ENCODE assay signal across 8 cellular contexts in the genomic region with DNA sequence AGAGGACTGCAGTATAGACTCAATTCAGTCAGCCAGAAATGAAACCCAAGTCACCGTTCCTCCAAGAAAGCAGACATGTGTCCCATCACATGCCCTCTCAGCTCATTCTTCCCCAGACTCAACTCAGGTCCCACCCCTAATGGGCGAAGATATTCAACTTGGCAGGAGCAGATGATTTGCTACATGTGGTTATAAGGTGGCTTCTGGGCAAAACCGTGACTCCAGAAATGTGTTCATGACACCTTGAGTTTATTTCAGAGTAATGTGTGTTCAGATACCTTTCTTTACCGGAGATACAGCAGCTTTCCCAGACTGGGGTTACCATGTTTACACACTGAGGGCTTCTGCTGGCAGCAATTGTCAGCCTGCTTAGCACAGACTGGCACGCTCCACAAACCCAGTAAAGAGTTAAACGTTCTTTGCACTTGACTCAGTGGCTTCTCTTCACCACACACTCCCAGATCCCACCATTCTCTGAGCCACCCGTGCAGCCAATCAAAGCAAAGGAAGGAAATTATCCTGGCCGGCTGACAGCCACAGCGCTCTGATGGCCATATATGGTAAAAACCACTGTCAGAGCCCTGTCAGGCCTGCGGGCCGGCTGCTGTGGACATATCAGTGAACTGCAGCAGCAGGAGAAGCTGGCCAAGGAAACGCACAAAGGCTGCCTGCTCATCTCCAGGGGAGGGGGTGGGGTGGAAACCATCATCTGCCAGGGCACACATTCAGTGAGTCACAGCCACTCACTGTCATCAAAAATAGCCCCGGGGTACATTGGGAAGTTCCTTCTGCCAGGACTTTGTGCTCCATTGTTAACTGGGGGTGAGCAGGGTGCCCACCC. TPM values are rescaled to one million over a fixed set of nuclear protein-coding genes. Genes with fewer than 3 reads are reported as not detected.
DNase-seq lines count a peak whose midpoint lies in the region; ATAC-seq, FAIRE-seq and TF ChIP-seq lines count a peak whose summit lies in the region.

No MANE protein-coding gene starts in this region.

- under 1% methylated on average over 13 of the region's 13 CpGs for WGBS in A549 (ENCODE audit: missing lambda C conversion rate)
- 15 to 30% (median 25%) methylated on average over 13 of the region's 13 CpGs for WGBS in small intestine, 3 donors

- H3K4me2 ChIP-seq in A549, result peak overlapping the region; percentile 92

- POLR2A ChIA-PET in A549 (lab: Yijun Ruan, JAX), result interaction anchor here (0.5 to 2.5 kb wide), 5 partner anchors 26 to 159 kb away, joined by 3 to 8 read pairs (median 4); no protein-coding TSS in a partner anchor

- peak; percentile 40; a peak in 1 of 5 replicates for TF ChIP-seq EP300 in A549 (IDR thresholded peaks at IDR 0.05)

- peak overlapping the region; percentile 91 for H3K27ac ChIP-seq in A549
- peak overlapping the region; percentile 88 for H3K27ac ChIP-seq in VCaP
- peak overlapping the region; percentile 97 to 99 for H3K27ac ChIP-seq in breast epithelium
- peak overlapping the region; percentile 44 to 90 for H3K27ac ChIP-seq in small intestine (ENCODE audit: low read depth in 1 of 2, low read length in 1 of 2)

- TF ChIP-seq POLR2A in A549 (IDR thresholded peaks at IDR 0.05; ENCODE audit: low read length) (peak; percentile 13; the same call in 1 of the 2 replicates), GM18526 (IDR thresholded peaks at IDR 0.05; ENCODE audit: extremely low read depth, insufficient read length) (peak; percentile 47), breast epithelium (IDR thresholded peaks at IDR 0.05) (no peak)

- H3K36me3 ChIP-seq in breast epithelium, result no peaks in the 10 kb centered on the region
- no peaks in the 10 kb centered on the region for H3K36me3 ChIP-seq in small intestine (ENCODE audit: control insufficient read depth in 2 of 2, insufficient read depth in 2 of 2, low read length in 2 of 2)

- TF ChIP-seq RAD21 in A549 (conservative IDR thresholded peaks at IDR 0.05 in 1 of 2, IDR thresholded peaks at IDR 0.05 in 1 of 2), result peak in 1 of 2 experiments; percentile 23; a peak in 1 of 5 replicates

- H3K4me3 ChIP-seq in A549, result peak overlapping the region; percentile 37
- H3K4me3 ChIP-seq in breast epithelium, result peak overlapping the region in 2 of 3 donors; percentile 32 to 58
- H3K4me3 ChIP-seq in small intestine (ENCODE audit: low read depth in 1 of 2, low read length in 2 of 2), result no peak overlapping the region

- peaks cover 71% of the 10 kb centered on the region for H3K4me1 ChIP-seq in A549
- H3K4me1 ChIP-seq in breast epithelium, result peaks cover 13 to 43% of the 10 kb centered on the region in 2 donors
- peaks cover 0 to 12% of the 10 kb centered on the region in 2 donors for H3K4me1 ChIP-seq in small intestine (ENCODE audit: control insufficient read depth in 2 of 2, insufficient read depth in 1 of 2, low read depth in 1 of 2, low read length in 1 of 2)

- H3K27me3 ChIP-seq in breast epithelium (no peaks in the 10 kb centered on the region), small intestine (ENCODE audit: control insufficient read depth in 2 of 2, insufficient read depth in 2 of 2, low read length in 2 of 2) (no peaks in the 10 kb centered on the region)

- CTCF ChIA-PET in A549 (lab: Yijun Ruan, JAX), result interaction anchor here (0.6 to 13.5 kb wide), 12 partner anchors 11 to 142 kb away, joined by 3 to 127 read pairs (median 5); no protein-coding TSS in a partner anchor

- H3K9me3 ChIP-seq in A549 (no peaks in the 10 kb centered on the region), breast epithelium (no peaks in the 10 kb centered on the region), small intestine (ENCODE audit: control insufficient read depth, low read depth) (no peaks in the 10 kb centered on the region)

- intact Hi-C loops in breast epithelium (cut with DNase I; ENCODE audit: low total_unique reads), result no loop called here

- FAIRE-seq in A549 (lab: Jason Lieb, UNC), result no peak
- FAIRE-seq in small intestine (lab: Jason Lieb, UNC), result no peak

- TF ChIP-seq CTCF in A549 (IDR thresholded peaks at IDR 0.05) (no peak), VCaP (conservative IDR thresholded peaks at IDR 0.05) (peak; percentile 65), breast epithelium (IDR thresholded peaks at IDR 0.05) (peak; percentile 70 to 90 (median 71))

- ATAC-seq in A549 (peak; percentile 95 to 97), HG03097 (IDR thresholded peaks at IDR 0.05; ENCODE audit: low FRiP score, unreplicated experiment) (peak; percentile 46)

- peak; percentile 93 to 99 for DNase-seq in A549 (ENCODE audit: low read depth in 1 of 2, low spot score in 1 of 2)
- DNase-seq in NCI-H2171 (lab: John Stamatoyannopoulos, UW), result peak; percentile 88
- peak; percentile 94 to 99 for DNase-seq in breast epithelium (ENCODE audit: low spot score in 2 of 2)
- DNase-seq in iPS-NIHi7 (ENCODE audit: extremely low spot score), result peak; percentile 89
- peak; percentile 54 for DNase-seq in small intestine

TF ChIP-seq in A549, 52 proteins besides CTCF, POLR2A, EP300 and RAD21 (continues in another document):
- TF ChIP-seq NPAS2 (CRISPR knock-in tag; IDR thresholded peaks at IDR 0.05; ENCODE audit: borderline replicate concordance), result no peak
- peak; percentile 64; the same call in 1 of the 2 replicates for TF ChIP-seq HOXB13 (CRISPR knock-in tag; IDR thresholded peaks at IDR 0.05; ENCODE audit: low read depth)
- peak; percentile 96 for TF ChIP-seq ZFP36 (IDR thresholded peaks at IDR 0.05; ENCODE audit: borderline replicate concordance, partially characterized antibody)
- 0 out of 2 replicates have a peak, but pooled peaks have one; percentile 21 for TF ChIP-seq ZSCAN20 (CRISPR knock-in tag; IDR thresholded peaks at IDR 0.05)
- TF ChIP-seq, protein P1, sequence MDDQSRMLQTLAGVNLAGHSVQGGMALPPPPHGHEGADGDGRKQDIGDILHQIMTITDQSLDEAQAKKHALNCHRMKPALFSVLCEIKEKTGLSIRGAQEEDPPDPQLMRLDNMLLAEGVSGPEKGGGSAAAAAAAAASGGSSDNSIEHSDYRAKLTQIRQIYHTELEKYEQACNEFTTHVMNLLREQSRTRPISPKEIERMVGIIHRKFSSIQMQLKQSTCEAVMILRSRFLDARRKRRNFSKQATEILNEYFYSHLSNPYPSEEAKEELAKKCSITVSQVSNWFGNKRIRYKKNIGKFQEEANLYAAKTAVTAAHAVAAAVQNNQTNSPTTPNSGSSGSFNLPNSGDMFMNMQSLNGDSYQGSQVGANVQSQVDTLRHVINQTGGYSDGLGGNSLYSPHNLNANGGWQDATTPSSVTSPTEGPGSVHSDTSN (IDR thresholded peaks at IDR 0.05), result peak; percentile 58
- TF ChIP-seq HEYL (CRISPR knock-in tag; IDR thresholded peaks at IDR 0.05), result no peak; the same call in 1 of the 2 replicates
- TF ChIP-seq, protein P2, sequence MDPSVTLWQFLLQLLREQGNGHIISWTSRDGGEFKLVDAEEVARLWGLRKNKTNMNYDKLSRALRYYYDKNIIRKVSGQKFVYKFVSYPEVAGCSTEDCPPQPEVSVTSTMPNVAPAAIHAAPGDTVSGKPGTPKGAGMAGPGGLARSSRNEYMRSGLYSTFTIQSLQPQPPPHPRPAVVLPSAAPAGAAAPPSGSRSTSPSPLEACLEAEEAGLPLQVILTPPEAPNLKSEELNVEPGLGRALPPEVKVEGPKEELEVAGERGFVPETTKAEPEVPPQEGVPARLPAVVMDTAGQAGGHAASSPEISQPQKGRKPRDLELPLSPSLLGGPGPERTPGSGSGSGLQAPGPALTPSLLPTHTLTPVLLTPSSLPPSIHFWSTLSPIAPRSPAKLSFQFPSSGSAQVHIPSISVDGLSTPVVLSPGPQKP (IDR thresholded peaks at IDR 0.05; ENCODE audit: low read depth, low read length), result no peak
- TF ChIP-seq SMC3 (IDR thresholded peaks at IDR 0.05), result peak; percentile 12; the same call in 1 of the 3 replicates
- peak; percentile 58 for TF ChIP-seq JUNB (IDR thresholded peaks at IDR 0.05)
- peak; percentile 63 for TF ChIP-seq MYC (IDR thresholded peaks at IDR 0.05; ENCODE audit: borderline replicate concordance, low read length)
- no peak for TF ChIP-seq PHF8 (IDR thresholded peaks at IDR 0.05; ENCODE audit: borderline replicate concordance, low read depth)
- no peak for TF ChIP-seq KDM5A (IDR thresholded peaks at IDR 0.05)
- TF ChIP-seq ESRRA (IDR thresholded peaks at IDR 0.05; ENCODE audit: borderline replicate concordance, low read length), result no peak
- TF ChIP-seq ZNF302 (CRISPR knock-in tag; IDR thresholded peaks at IDR 0.05), result no peak
- no peak for TF ChIP-seq KDM1A (IDR thresholded peaks at IDR 0.05; ENCODE audit: low read depth)
- peak in 1 of 2 experiments; percentile 72; a peak in 2 of 5 replicates for TF ChIP-seq JUN (IDR thresholded peaks at IDR 0.05)
- peak; percentile 61 for TF ChIP-seq MAFK (IDR thresholded peaks at IDR 0.05; ENCODE audit: partially characterized antibody)
- TF ChIP-seq RARB (CRISPR knock-in tag; IDR thresholded peaks at IDR 0.05), result no peak
- TF ChIP-seq, protein P3, sequence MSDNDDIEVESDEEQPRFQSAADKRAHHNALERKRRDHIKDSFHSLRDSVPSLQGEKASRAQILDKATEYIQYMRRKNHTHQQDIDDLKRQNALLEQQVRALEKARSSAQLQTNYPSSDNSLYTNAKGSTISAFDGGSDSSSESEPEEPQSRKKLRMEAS (IDR thresholded peaks at IDR 0.05), result peak; percentile 71
- no peak for TF ChIP-seq MAZ (IDR thresholded peaks at IDR 0.05; ENCODE audit: borderline replicate concordance, low read depth, low read length)
- no peak for TF ChIP-seq CBX2 (IDR thresholded peaks at IDR 0.05; ENCODE audit: borderline replicate concordance, low read depth)

RNA-seq across cellular contexts. Expression of a gene that starts 39.9 kb away (rescaled TPM):
- 245 and 296 TPM in 2 replicates for polyA plus RNA-seq in A549 (2011; rRNA removed)
- polyA plus RNA-seq in A549 (2012; cell fraction: cytosol; rRNA removed), result 158 and 173 TPM in 2 replicates
- 116 and 183 TPM in 2 replicates for polyA plus RNA-seq in A549 (2012; cell fraction: nucleus; rRNA removed)
- polyA plus RNA-seq in A549 (2017; fragmentation: RNase III; extraction: RNeasy Plus Mini Kit Qiagen cat#74134 plus additional on column Dnase treatment), result 165 to 189 TPM (median 166 TPM) in 3 replicates
- polyA minus RNA-seq in A549 (2011; rRNA and poly(A)+ RNA removed), result 601 and 684 TPM in 2 replicates
- 100 to 1,000 TPM; 121 to 155 (median 149) TPM for total RNA-seq in breast epithelium
- polyA plus RNA-seq in small intestine, result 10 to 100 TPM; 22.2 to 36.7 (median 29.3) TPM

RNA-seq across cellular contexts. Expression of a gene that starts 57.7 kb away (rescaled TPM):
- polyA plus RNA-seq in A549 (2011; rRNA removed), result 0.17 and 0.24 TPM in 2 replicates
- 0.30 and 0.49 TPM in 2 replicates for polyA plus RNA-seq in A549 (2012; cell fraction: cytosol; rRNA removed)
- polyA plus RNA-seq in A549 (2012; cell fraction: nucleus; rRNA removed), result 1.2 and 1.3 TPM in 2 replicates
- polyA plus RNA-seq in A549 (2017; fragmentation: RNase III; extraction: RNeasy Plus Mini Kit Qiagen cat#74134 plus additional on column Dnase treatment), result 0.43 to 0.67 TPM (median 0.65 TPM) in 3 replicates
- polyA minus RNA-seq in A549 (2011; rRNA and poly(A)+ RNA removed), result 0.19 TPM in 1 of 2 replicates, not detected in the other
- 10 to 100 TPM in 1 of 3 donors, 1 to 10 TPM in 2; 5.2 to 16.6 (median 6.7) TPM for total RNA-seq in breast epithelium
- 1 to 10 TPM; 1.1 to 7.2 (median 2.4) TPM for polyA plus RNA-seq in small intestine

Comparison
In these comparisons a context has a peak if more than half of its experiments do, and no peak if none do; other contexts are left out.
1. H3K4me3 ChIP-seq: peak in A549 (single experiment) and breast epithelium (2 of 3); none in small intestine (0 of 2).
2. Peak in every context shown above with its lines, with median percentiles within 50 percentile points of each other: DNase-seq and H3K27ac ChIP-seq.